Comparison of ENCODE assay signal across 2 cellular contexts in the genomic region with DNA sequence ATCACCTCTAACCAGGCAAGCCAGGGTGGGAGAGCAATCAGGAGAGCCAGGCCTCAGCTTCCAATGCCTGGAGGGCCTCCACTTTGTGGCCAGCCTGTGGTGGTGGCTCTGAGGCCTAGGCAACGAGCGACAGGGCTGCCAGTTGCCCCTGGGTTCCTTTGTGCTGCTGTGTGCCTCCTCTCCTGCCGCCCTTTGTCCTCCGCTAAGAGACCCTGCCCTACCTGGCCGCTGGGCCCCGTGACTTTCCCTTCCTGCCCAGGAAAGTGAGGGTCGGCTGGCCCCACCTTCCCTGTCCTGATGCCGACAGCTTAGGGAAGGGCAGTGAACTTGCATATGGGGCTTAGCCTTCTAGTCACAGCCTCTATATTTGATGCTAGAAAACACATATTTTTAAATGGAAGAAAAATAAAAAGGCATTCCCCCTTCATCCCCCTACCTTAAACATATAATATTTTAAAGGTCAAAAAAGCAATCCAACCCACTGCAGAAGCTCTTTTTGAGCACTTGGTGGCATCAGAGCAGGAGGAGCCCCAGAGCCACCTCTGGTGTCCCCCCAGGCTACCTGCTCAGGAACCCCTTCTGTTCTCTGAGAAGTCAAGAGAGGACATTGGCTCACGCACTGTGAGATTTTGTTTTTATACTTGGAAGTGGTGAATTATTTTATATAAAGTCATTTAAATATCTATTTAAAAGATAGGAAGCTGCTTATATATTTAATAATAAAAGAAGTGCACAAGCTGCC.
A peak's percentile ranks its signal among the peaks of the same experiment; 100 is the strongest.
TF ChIP-seq lines count a peak whose summit lies in the region.

No MANE protein-coding gene starts in this region.

TF ChIP-seq in GM23338, 12 proteins besides CTCF, POLR2A, EP300 and RAD21 (continued from another document):
- TF ChIP-seq, protein P1, sequence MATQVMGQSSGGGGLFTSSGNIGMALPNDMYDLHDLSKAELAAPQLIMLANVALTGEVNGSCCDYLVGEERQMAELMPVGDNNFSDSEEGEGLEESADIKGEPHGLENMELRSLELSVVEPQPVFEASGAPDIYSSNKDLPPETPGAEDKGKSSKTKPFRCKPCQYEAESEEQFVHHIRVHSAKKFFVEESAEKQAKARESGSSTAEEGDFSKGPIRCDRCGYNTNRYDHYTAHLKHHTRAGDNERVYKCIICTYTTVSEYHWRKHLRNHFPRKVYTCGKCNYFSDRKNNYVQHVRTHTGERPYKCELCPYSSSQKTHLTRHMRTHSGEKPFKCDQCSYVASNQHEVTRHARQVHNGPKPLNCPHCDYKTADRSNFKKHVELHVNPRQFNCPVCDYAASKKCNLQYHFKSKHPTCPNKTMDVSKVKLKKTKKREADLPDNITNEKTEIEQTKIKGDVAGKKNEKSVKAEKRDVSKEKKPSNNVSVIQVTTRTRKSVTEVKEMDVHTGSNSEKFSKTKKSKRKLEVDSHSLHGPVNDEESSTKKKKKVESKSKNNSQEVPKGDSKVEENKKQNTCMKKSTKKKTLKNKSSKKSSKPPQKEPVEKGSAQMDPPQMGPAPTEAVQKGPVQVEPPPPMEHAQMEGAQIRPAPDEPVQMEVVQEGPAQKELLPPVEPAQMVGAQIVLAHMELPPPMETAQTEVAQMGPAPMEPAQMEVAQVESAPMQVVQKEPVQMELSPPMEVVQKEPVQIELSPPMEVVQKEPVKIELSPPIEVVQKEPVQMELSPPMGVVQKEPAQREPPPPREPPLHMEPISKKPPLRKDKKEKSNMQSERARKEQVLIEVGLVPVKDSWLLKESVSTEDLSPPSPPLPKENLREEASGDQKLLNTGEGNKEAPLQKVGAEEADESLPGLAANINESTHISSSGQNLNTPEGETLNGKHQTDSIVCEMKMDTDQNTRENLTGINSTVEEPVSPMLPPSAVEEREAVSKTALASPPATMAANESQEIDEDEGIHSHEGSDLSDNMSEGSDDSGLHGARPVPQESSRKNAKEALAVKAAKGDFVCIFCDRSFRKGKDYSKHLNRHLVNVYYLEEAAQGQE (IDR thresholded peaks at IDR 0.05; ENCODE audit: unreplicated experiment), result no peak

TF ChIP-seq in HepG2, 621 proteins besides CTCF, POLR2A, EP300 and RAD21 (continued from another document and continues in another):
- TF ChIP-seq, protein P2, sequence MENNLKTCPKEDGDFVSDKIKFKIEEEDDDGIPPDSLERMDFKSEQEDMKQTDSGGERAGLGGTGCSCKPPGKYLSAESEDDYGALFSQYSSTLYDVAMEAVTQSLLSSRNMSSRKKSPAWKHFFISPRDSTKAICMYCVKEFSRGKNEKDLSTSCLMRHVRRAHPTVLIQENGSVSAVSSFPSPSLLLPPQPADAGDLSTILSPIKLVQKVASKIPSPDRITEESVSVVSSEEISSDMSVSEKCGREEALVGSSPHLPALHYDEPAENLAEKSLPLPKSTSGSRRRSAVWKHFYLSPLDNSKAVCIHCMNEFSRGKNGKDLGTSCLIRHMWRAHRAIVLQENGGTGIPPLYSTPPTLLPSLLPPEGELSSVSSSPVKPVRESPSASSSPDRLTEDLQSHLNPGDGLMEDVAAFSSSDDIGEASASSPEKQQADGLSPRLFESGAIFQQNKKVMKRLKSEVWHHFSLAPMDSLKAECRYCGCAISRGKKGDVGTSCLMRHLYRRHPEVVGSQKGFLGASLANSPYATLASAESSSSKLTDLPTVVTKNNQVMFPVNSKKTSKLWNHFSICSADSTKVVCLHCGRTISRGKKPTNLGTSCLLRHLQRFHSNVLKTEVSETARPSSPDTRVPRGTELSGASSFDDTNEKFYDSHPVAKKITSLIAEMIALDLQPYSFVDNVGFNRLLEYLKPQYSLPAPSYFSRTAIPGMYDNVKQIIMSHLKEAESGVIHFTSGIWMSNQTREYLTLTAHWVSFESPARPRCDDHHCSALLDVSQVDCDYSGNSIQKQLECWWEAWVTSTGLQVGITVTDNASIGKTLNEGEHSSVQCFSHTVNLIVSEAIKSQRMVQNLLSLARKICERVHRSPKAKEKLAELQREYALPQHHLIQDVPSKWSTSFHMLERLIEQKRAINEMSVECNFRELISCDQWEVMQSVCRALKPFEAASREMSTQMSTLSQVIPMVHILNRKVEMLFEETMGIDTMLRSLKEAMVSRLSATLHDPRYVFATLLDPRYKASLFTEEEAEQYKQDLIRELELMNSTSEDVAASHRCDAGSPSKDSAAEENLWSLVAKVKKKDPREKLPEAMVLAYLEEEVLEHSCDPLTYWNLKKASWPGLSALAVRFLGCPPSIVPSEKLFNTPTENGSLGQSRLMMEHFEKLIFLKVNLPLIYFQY (CRISPR knock-in tag; IDR thresholded peaks at IDR 0.05; ENCODE audit: borderline replicate concordance), result no peak
- TF ChIP-seq SALL1 (CRISPR knock-in tag; IDR thresholded peaks at IDR 0.05) (no peak), HDAC6 (IDR thresholded peaks at IDR 0.05; ENCODE audit: low read depth, low read length) (no peak), ZNF143 (CRISPR knock-in tag; IDR thresholded peaks at IDR 0.05) (no peak), NCOA2 (CRISPR knock-in tag; IDR thresholded peaks at IDR 0.05) (no peak), XBP1 (CRISPR knock-in tag; IDR thresholded peaks at IDR 0.05) (no peak), ZNF556 (CRISPR knock-in tag; IDR thresholded peaks at IDR 0.05; ENCODE audit: borderline replicate concordance) (no peak), KDM2A (CRISPR knock-in tag; IDR thresholded peaks at IDR 0.05; ENCODE audit: borderline replicate concordance, low read depth) (0 out of 2 replicates have a peak, but pooled peaks have one; percentile 26), ZNF10 (CRISPR knock-in tag; IDR thresholded peaks at IDR 0.05; ENCODE audit: borderline replicate concordance, low read depth) (no peak), ZNF350 (CRISPR knock-in tag; IDR thresholded peaks at IDR 0.05; ENCODE audit: borderline replicate concordance, low read depth) (no peak), TAF1 (CRISPR knock-in tag; IDR thresholded peaks at IDR 0.05) (peak; percentile 4; the same call in 1 of the 2 replicates), ZBTB38 (CRISPR knock-in tag; IDR thresholded peaks at IDR 0.05) (peak; percentile 88), ZNF616 (CRISPR knock-in tag; IDR thresholded peaks at IDR 0.05; ENCODE audit: low read depth) (no peak), KDM4B (CRISPR knock-in tag; IDR thresholded peaks at IDR 0.05) (no peak), GABPB1 (CRISPR knock-in tag; IDR thresholded peaks at IDR 0.05) (0 out of 2 replicates have a peak, but pooled peaks have one; percentile 16), ZNF879 (CRISPR knock-in tag; IDR thresholded peaks at IDR 0.05) (no peak), SIN3B (IDR thresholded peaks at IDR 0.05; ENCODE audit: low read length) (no peak), ZNF558 (CRISPR knock-in tag; IDR thresholded peaks at IDR 0.05; ENCODE audit: borderline replicate concordance) (no peak), SNAI1 (CRISPR knock-in tag; IDR thresholded peaks at IDR 0.05; ENCODE audit: borderline replicate concordance) (no peak), ZNF282 (IDR thresholded peaks at IDR 0.05; ENCODE audit: partially characterized antibody) (no peak), DMAP1 (CRISPR knock-in tag; IDR thresholded peaks at IDR 0.05) (no peak), ZFAT (CRISPR knock-in tag; conservative IDR thresholded peaks at IDR 0.05) (no peak), ZNF264 (CRISPR knock-in tag; IDR thresholded peaks at IDR 0.05) (no peak)
- TF ChIP-seq, protein P3, sequence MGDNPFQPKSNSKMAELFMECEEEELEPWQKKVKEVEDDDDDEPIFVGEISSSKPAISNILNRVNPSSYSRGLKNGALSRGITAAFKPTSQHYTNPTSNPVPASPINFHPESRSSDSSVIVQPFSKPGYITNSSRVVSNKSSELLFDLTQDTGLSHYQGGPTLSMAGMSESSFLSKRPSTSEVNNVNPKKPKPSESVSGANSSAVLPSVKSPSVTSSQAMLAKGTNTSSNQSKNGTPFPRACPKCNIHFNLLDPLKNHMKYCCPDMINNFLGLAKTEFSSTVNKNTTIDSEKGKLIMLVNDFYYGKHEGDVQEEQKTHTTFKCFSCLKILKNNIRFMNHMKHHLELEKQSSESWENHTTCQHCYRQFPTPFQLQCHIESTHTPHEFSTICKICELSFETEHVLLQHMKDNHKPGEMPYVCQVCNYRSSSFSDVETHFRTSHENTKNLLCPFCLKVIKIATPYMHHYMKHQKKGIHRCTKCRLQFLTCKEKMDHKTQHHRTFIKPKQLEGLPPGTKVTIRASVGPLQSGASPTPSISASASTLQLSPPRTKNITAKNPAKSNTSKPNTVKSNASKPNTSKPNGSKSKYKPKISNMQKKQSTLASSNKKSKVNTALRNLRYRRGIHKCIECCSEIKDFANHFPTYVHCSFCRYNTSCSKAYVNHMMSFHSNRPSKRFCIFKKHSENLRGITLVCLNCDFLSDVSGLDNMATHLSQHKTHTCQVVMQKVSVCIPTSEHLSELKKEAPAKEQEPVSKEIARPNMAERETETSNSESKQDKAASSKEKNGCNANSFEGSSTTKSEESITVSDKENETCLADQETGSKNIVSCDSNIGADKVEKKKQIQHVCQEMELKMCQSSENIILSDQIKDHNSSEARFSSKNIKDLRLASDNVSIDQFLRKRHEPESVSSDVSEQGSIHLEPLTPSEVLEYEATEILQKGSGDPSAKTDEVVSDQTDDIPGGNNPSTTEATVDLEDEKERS (CRISPR knock-in tag; IDR thresholded peaks at IDR 0.05), result no peak
- TF ChIP-seq, protein P4, sequence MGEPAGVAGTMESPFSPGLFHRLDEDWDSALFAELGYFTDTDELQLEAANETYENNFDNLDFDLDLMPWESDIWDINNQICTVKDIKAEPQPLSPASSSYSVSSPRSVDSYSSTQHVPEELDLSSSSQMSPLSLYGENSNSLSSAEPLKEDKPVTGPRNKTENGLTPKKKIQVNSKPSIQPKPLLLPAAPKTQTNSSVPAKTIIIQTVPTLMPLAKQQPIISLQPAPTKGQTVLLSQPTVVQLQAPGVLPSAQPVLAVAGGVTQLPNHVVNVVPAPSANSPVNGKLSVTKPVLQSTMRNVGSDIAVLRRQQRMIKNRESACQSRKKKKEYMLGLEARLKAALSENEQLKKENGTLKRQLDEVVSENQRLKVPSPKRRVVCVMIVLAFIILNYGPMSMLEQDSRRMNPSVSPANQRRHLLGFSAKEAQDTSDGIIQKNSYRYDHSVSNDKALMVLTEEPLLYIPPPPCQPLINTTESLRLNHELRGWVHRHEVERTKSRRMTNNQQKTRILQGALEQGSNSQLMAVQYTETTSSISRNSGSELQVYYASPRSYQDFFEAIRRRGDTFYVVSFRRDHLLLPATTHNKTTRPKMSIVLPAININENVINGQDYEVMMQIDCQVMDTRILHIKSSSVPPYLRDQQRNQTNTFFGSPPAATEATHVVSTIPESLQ (CRISPR knock-in tag; conservative IDR thresholded peaks at IDR 0.05), result no peak
- TF ChIP-seq, protein P5, sequence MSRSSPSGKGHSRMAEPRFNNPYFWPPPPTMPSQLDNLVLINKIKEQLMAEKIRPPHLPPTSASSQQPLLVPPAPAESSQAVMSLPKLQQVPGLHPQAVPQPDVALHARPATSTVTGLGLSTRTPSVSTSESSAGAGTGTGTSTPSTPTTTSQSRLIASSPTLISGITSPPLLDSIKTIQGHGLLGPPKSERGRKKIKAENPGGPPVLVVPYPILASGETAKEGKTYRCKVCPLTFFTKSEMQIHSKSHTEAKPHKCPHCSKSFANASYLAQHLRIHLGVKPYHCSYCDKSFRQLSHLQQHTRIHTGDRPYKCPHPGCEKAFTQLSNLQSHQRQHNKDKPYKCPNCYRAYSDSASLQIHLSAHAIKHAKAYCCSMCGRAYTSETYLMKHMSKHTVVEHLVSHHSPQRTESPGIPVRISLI (CRISPR knock-in tag; IDR thresholded peaks at IDR 0.05; ENCODE audit: borderline replicate concordance), result no peak
- TF ChIP-seq, protein P6, sequence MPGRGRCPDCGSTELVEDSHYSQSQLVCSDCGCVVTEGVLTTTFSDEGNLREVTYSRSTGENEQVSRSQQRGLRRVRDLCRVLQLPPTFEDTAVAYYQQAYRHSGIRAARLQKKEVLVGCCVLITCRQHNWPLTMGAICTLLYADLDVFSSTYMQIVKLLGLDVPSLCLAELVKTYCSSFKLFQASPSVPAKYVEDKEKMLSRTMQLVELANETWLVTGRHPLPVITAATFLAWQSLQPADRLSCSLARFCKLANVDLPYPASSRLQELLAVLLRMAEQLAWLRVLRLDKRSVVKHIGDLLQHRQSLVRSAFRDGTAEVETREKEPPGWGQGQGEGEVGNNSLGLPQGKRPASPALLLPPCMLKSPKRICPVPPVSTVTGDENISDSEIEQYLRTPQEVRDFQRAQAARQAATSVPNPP (CRISPR knock-in tag; IDR thresholded peaks at IDR 0.05), result no peak
- TF ChIP-seq, protein P7, sequence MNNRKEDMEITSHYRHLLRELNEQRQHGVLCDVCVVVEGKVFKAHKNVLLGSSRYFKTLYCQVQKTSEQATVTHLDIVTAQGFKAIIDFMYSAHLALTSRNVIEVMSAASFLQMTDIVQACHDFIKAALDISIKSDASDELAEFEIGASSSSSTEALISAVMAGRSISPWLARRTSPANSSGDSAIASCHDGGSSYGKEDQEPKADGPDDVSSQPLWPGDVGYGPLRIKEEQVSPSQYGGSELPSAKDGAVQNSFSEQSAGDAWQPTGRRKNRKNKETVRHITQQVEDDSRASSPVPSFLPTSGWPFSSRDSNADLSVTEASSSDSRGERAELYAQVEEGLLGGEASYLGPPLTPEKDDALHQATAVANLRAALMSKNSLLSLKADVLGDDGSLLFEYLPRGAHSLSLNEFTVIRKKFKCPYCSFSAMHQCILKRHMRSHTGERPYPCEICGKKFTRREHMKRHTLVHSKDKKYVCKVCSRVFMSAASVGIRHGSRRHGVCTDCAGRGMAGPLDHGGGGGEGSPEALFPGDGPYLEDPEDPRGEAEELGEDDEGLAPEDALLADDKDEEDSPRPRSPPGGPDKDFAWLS (CRISPR knock-in tag; IDR thresholded peaks at IDR 0.05; ENCODE audit: borderline replicate concordance), result no peak
- TF ChIP-seq, protein P8, sequence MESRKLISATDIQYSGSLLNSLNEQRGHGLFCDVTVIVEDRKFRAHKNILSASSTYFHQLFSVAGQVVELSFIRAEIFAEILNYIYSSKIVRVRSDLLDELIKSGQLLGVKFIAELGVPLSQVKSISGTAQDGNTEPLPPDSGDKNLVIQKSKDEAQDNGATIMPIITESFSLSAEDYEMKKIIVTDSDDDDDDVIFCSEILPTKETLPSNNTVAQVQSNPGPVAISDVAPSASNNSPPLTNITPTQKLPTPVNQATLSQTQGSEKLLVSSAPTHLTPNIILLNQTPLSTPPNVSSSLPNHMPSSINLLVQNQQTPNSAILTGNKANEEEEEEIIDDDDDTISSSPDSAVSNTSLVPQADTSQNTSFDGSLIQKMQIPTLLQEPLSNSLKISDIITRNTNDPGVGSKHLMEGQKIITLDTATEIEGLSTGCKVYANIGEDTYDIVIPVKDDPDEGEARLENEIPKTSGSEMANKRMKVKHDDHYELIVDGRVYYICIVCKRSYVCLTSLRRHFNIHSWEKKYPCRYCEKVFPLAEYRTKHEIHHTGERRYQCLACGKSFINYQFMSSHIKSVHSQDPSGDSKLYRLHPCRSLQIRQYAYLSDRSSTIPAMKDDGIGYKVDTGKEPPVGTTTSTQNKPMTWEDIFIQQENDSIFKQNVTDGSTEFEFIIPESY (CRISPR knock-in tag; IDR thresholded peaks at IDR 0.05), result peak; percentile 64
